ENCODE assay signal across 28 cellular contexts in the genomic region with DNA sequence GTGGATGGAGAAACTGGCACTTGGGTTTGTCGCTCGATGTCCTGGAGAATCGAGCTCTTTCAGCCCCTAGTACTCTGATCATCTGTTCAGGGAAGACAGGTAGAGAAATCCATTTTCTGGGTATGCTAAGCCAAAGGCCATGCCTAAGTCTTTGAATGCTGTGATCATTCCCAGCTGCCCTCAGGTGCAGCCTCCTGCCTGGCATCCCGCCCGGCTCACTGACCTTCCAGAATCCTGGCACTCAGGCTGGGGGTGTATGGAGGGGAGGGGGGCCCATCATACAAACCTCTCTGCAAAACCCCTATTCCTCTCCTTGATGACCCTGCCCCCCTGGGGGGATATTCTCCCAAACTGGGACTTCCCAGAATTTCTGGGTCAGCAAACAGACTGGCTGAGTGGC. TPM values are rescaled to one million over a fixed set of nuclear protein-coding genes. Genes with fewer than 3 reads are reported as not detected.
"Had no signal": no experiment of that assay in that cellular context is flagged by ENCODE, and none has a peak within 500 bp of the region (broad histone marks: within the 10 kb centered on the region; RNA-seq: fewer than 3 reads in every experiment).

No MANE protein-coding gene starts in this region.

- H2AFZ ChIP-seq: neural progenitor cell, parathyroid adenoma had no signal

- FAIRE-seq: urothelium cell line had no signal

- H3K9ac ChIP-seq: neural progenitor cell, parathyroid adenoma had no signal

- H3K36me3 ChIP-seq: neural progenitor cell, spleen, stomach, thoracic aorta, thyroid gland, tibial nerve, upper lobe of left lung, vagina had no signal

- H3K9me3 ChIP-seq: psoas muscle, spleen, stomach, thoracic aorta, thyroid gland, tibial nerve, upper lobe of left lung, vagina had no signal

- H3K27ac ChIP-seq: neural progenitor cell, parathyroid adenoma, psoas muscle, skin epidermis, spleen, stomach, thoracic aorta, thyroid gland, tibial nerve, upper lobe of left lung, vagina had no signal

- ATAC-seq: naive thymus-derived CD4-positive, alpha-beta T cell; natural killer cell; psoas muscle; right cardiac atrium; sciatic nerve; stimulated activated effector memory CD8-positive, alpha-beta T cell treated with anti-CD3 and anti-CD28 coated beads, Interleukin-12 subunit alpha, Interleukin-12 subunit beta, amount 100 ng/mL, for 72 hours; stimulated activated naive B cell treated with anti-CD40 and anti-IgM and Interleukin-4, amounts not matched to agents 10 μg/mL and 1 μg/mL and 100 μg/mL, for 72 hours had no signal

- H3K79me2 ChIP-seq: parathyroid adenoma had no signal

- DNase-seq: naive thymus-derived CD4-positive, alpha-beta T cell; natural killer cell; occipital lobe; posterior cingulate gyrus; psoas muscle; right cardiac atrium; spleen; stimulated activated CD4-positive, alpha-beta T cell treated with anti-CD3 and anti-CD28 coated beads, Interleukin-12 subunit alpha, Interleukin-12 subunit beta, amount 100 ng/mL, for 4 hours; stimulated activated CD4-positive, alpha-beta T cell treated with anti-CD3 and anti-CD28 coated beads, Interleukin-1b, Interleukin-23, amount 100 ng/mL, for 48 hours; stimulated activated CD4-positive, alpha-beta T cell treated with anti-CD3 and anti-CD28 coated beads, Interleukin-4, amount 100 ng/mL, for 24 hours; stimulated activated naive B cell treated with anti-CD40 and anti-IgM and Interleukin-4, amounts not matched to agents 10 μg/mL and 1 μg/mL and 100 μg/mL, for 72 hours; stimulated activated naive CD4-positive, alpha-beta T cell treated with Interleukin-2 at 50 U/mL for 16 hours; stomach; thyroid gland; trophoblast cell; upper lobe of left lung had no signal

- H3K27me3 ChIP-seq: neural progenitor cell, spleen, thyroid gland, tibial nerve, upper lobe of left lung, vagina had no signal

- H3K4me1 ChIP-seq: parathyroid adenoma, psoas muscle, thyroid gland, tibial nerve, vagina had no signal

- H3K4me3 ChIP-seq: neural progenitor cell, psoas muscle, skin epidermis, smooth muscle cell, spleen, stomach, thoracic aorta, thyroid gland, tibial nerve, upper lobe of left lung, vagina had no signal

- H3K4me2 ChIP-seq: neural progenitor cell, smooth muscle cell had no signal

RNA-seq across cellular contexts. Expression of gene C20orf203, which starts 28.6 kb away (rescaled TPM):
- total RNA-seq: osteocyte, renal cortical epithelial cell, vagina had no signal
- polyA plus RNA-seq: psoas muscle, right cardiac atrium, smooth muscle cell had no signal
